In the genomic region with DNA sequence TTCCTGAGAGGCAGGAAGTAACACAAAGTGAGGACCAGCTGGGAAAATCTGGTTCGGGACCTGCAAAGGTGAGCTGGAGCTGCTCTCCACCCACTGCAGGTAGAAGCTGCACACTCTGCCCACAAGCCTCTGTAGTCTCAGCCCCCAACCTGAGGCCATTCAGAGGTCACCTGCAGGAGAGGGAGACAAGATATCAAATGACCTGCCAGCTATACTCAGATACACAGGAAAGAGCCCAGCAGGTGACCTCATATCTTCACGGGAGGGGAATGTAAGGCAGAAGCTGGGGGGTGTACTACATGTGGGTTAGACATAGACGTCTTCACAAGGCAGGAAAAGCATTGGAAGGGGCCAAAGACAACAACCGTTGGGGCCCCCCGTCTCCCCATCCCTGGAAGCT, we compare ENCODE assay signal across 16 cellular contexts.
"Had no signal": no experiment of that assay in that cellular context is flagged by ENCODE, and none has a peak within 500 bp of the region (broad histone marks: within the 10 kb centered on the region; RNA-seq: fewer than 3 reads in every experiment).

No MANE protein-coding gene starts in this region.

- H3K79me2 ChIP-seq: hepatocyte had no signal

- H3K27ac ChIP-seq: coronary artery, esophagus muscularis mucosa, hepatocyte, prostate gland, suprapubic skin had no signal

- H3K4me1 ChIP-seq: esophagus muscularis mucosa had no signal

- H3K36me3 ChIP-seq: esophagus muscularis mucosa, prostate gland, suprapubic skin had no signal

- H3K4me3 ChIP-seq: coronary artery, esophagus muscularis mucosa, hepatocyte, prostate gland, suprapubic skin had no signal

- DNase-seq: activated CD4-positive, alpha-beta T cell treated with anti-CD3 and anti-CD28 coated beads, Interleukin-2, amount 10 ng/mL, durations not matched to agents 7 days and 5 days; activated CD8-positive, alpha-beta memory T cell treated with anti-CD3 and anti-CD28 coated beads, Interleukin-2, amount 50 U/mL, for 48 hours; activated gamma-delta T cell treated with Interleukin-2 at 50 U/mL for 16 hours; activated naive CD8-positive, alpha-beta T cell treated with anti-CD3 and anti-CD28 coated beads for 36 hours; activated T-cell treated with anti-CD3 and anti-CD28 coated beads, Interleukin-2, amount 50 U/mL, for 72 hours; effector CD4-positive, alpha-beta T cell; mesenchymal stem cell; small intestine; stimulated activated CD4-positive, alpha-beta T cell treated with anti-CD3 and anti-CD28 coated beads, Interleukin-4, amount 100 ng/mL, for 24 hours; stimulated activated CD8-positive, alpha-beta memory T cell treated with anti-CD3 and anti-CD28 coated beads, Interleukin-4, amount 100 ng/mL, for 48 hours had no signal

- H3K9me3 ChIP-seq: prostate gland, suprapubic skin had no signal

- H2AFZ ChIP-seq: hepatocyte had no signal

- ATAC-seq: activated T-cell treated with anti-CD3 and anti-CD28 coated beads, Interleukin-2, amount 50 U/mL, for 72 hours had no signal

- H3K27me3 ChIP-seq: esophagus muscularis mucosa, hepatocyte, suprapubic skin had no signal

- FAIRE-seq: keratinocyte, small intestine had no signal

- H3K4me2 ChIP-seq: hepatocyte had no signal
